27 cellular contexts compared by ENCODE assay signal in genomic region chrX:38279188-38279587, GRCh38. TPM values are rescaled to one million over a fixed set of nuclear protein-coding genes. Genes with fewer than 3 reads are reported as not detected.
"Had no signal": no experiment of that assay in that cellular context is flagged by ENCODE, and none has a peak within 500 bp of the region (broad histone marks: within the 10 kb centered on the region; RNA-seq: fewer than 3 reads in every experiment).

No MANE protein-coding gene starts in this region.

- H3K27me3 Mint-ChIP-seq: activated naive CD4-positive, alpha-beta T cell treated with anti-CD3 and anti-CD28 coated beads, Interleukin-2, amount 50 U/mL, for 24 hours; dendritic cell treated with granulocyte-macrophage colony-stimulating factor and Interleukin-4, amounts not matched to agents 40 ng/mL and 50 ng/mL, for 4 days; stimulated activated naive CD8-positive, alpha-beta T cell treated with anti-CD3 and anti-CD28 coated beads, Interleukin-15, Interleukin-2, amounts not matched to agents 100 ng/mL and 50 ng/mL, for 24 hours had no signal

- ATAC-seq: activated T-cell treated with anti-CD3 and anti-CD28 coated beads, Interleukin-2, amount 50 U/mL, for 72 hours; gastroesophageal sphincter; lower lobe of right lung; right cardiac atrium had no signal

- H3K4me3 Mint-ChIP-seq: activated naive CD4-positive, alpha-beta T cell treated with anti-CD3 and anti-CD28 coated beads, Interleukin-2, amount 50 U/mL, for 24 hours; activated T-cell treated with anti-CD3 and anti-CD28 coated beads, Interleukin-2, amount 50 U/mL, for 72 hours; dendritic cell treated with granulocyte-macrophage colony-stimulating factor and Interleukin-4, amounts not matched to agents 40 ng/mL and 50 ng/mL, for 4 days; nephron; stimulated activated naive CD8-positive, alpha-beta T cell treated with anti-CD3 and anti-CD28 coated beads, Interleukin-15, Interleukin-2, amounts not matched to agents 100 ng/mL and 50 ng/mL, for 24 hours; T-helper 1 cell treated with Interleukin-12 subunit alpha and Interleukin-12 subunit beta and Interleukin-4 antibody, amounts not matched to agents 30 μg/mL and 1 μg/mL, for 36 hours had no signal

- FAIRE-seq: bronchial epithelial cell, islet of Langerhans, urothelium cell line had no signal

- H3K36me3 ChIP-seq: ascending aorta, esophagus muscularis mucosa, gastroesophageal sphincter, heart left ventricle, lower lobe of right lung, tibial nerve had no signal

- H3K27ac ChIP-seq: ascending aorta, esophagus muscularis mucosa, gastroesophageal sphincter, heart left ventricle, lower lobe of right lung, skin epidermis, tibial nerve had no signal

- H3K9me3 ChIP-seq: ascending aorta, esophagus muscularis mucosa, gastroesophageal sphincter, heart left ventricle, lower lobe of right lung, tibial nerve had no signal

- DNase-seq: activated CD4-positive, alpha-beta T cell treated with anti-CD3 and anti-CD28 coated beads, Interleukin-2, amount 50 U/mL, for 1 hour; activated CD4-positive, CD25-positive, alpha-beta regulatory T cell treated with anti-CD3 and anti-CD28 coated beads, Interleukin-2, amount 50 U/mL, for 72 hours; activated CD8-positive, alpha-beta memory T cell treated with anti-CD3 and anti-CD28 coated beads for 24 hours; activated CD8-positive, alpha-beta memory T cell treated with anti-CD3 and anti-CD28 coated beads, Interleukin-2, amount 50 U/mL, for 48 hours; activated effector memory CD4-positive, alpha-beta T cell treated with anti-CD3 and anti-CD28 coated beads, Interleukin-2, amount 50 U/mL, for 16 hours; activated T-cell treated with anti-CD3 and anti-CD28 coated beads, Interleukin-2, amount 50 U/mL, for 72 hours; cerebellar nuclear complex; effector CD8-positive, alpha-beta T cell; lower lobe of right lung; occipital lobe; right cardiac atrium; stimulated activated CD4-positive, alpha-beta T cell treated with anti-CD3 and anti-CD28 coated beads, Interleukin-15, amount 100 ng/mL, for 24 hours; stimulated activated CD4-positive, alpha-beta T cell treated with anti-CD3 and anti-CD28 coated beads, Interleukin-2, amount 100 ng/mL, for 48 hours had no signal

- H3K4me1 ChIP-seq: ascending aorta, esophagus muscularis mucosa, gastroesophageal sphincter, lower lobe of right lung, tibial nerve had no signal

- H3K36me3 Mint-ChIP-seq: activated naive CD4-positive, alpha-beta T cell treated with anti-CD3 and anti-CD28 coated beads, Interleukin-2, amount 50 U/mL, for 24 hours had no signal

- H3K27me3 ChIP-seq: ascending aorta, esophagus muscularis mucosa, gastroesophageal sphincter, tibial nerve had no signal

- H3K9me3 Mint-ChIP-seq: activated naive CD4-positive, alpha-beta T cell treated with anti-CD3 and anti-CD28 coated beads, Interleukin-2, amount 50 U/mL, for 24 hours; activated T-cell treated with anti-CD3 and anti-CD28 coated beads, Interleukin-2, amount 50 U/mL, for 72 hours; dendritic cell treated with granulocyte-macrophage colony-stimulating factor and Interleukin-4, amounts not matched to agents 40 ng/mL and 50 ng/mL, for 4 days; nephron; stimulated activated naive CD8-positive, alpha-beta T cell treated with anti-CD3 and anti-CD28 coated beads, Interleukin-15, Interleukin-2, amounts not matched to agents 100 ng/mL and 50 ng/mL, for 24 hours; T-helper 1 cell treated with Interleukin-12 subunit alpha and Interleukin-12 subunit beta and Interleukin-4 antibody, amounts not matched to agents 30 μg/mL and 1 μg/mL, for 36 hours had no signal

- H3K4me1 Mint-ChIP-seq: activated naive CD4-positive, alpha-beta T cell treated with anti-CD3 and anti-CD28 coated beads, Interleukin-2, amount 50 U/mL, for 24 hours; nephron had no signal

- H3K27ac Mint-ChIP-seq: activated naive CD4-positive, alpha-beta T cell treated with anti-CD3 and anti-CD28 coated beads, Interleukin-2, amount 50 U/mL, for 24 hours; activated T-cell treated with anti-CD3 and anti-CD28 coated beads, Interleukin-2, amount 50 U/mL, for 72 hours; dendritic cell treated with granulocyte-macrophage colony-stimulating factor and Interleukin-4, amounts not matched to agents 40 ng/mL and 50 ng/mL, for 4 days; stimulated activated naive CD8-positive, alpha-beta T cell treated with anti-CD3 and anti-CD28 coated beads, Interleukin-15, Interleukin-2, amounts not matched to agents 100 ng/mL and 50 ng/mL, for 24 hours; T-helper 1 cell treated with Interleukin-12 subunit alpha and Interleukin-12 subunit beta and Interleukin-4 antibody, amounts not matched to agents 30 μg/mL and 1 μg/mL, for 36 hours had no signal

- H3K4me3 ChIP-seq: ascending aorta, esophagus muscularis mucosa, gastroesophageal sphincter, heart left ventricle, lower lobe of right lung, skin epidermis, tibial nerve had no signal

RNA-seq across cellular contexts. Expression of gene SRPX, which starts 58.5 kb away (rescaled TPM):
- total RNA-seq: activated T-cell treated with anti-CD3 and anti-CD28 coated beads, Interleukin-2, amount 50 U/mL, for 72 hours had no signal
